ENCODE assay signal across 29 cellular contexts in the genomic region with DNA sequence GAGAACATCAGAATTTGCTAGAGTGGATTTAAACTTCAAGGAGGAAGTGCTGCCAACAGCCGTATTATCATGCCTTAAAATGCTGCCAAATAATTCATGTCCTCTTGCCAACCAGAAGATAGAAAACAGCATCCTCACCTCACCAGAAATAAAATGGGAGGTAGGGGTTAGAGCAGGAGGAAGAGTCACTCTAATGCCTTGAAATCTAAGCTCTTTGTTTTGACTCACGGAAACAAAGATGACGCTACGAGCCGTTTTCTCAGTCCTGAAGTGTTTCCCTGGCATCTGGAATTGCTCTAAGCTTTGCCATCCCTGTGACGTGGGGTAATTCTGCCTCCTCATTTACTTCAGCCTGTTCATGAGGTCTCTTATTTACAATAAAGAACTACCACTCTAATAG.
DNase-seq lines count a peak whose midpoint lies in the region; ATAC-seq and TF ChIP-seq lines count a peak whose summit lies in the region.
"Had no signal": no experiment of that assay in that cellular context is flagged by ENCODE, and none has a peak within 500 bp of the region (broad histone marks: within the 10 kb centered on the region; RNA-seq: fewer than 3 reads in every experiment).

No MANE protein-coding gene starts in this region.

- H3K4me3 Mint-ChIP-seq in stimulated activated memory B cell treated with anti-CD40 and anti-IgM and Interleukin-4, amounts not matched to agents 10 μg/mL and 1 μg/mL and 100 μg/mL, for 72 hours: no peak overlapping the region
- no peak overlapping the region for H3K4me3 Mint-ChIP-seq in CD14-positive monocyte
- H3K4me3 Mint-ChIP-seq: activated naive CD8-positive, alpha-beta T cell treated with anti-CD3 and anti-CD28 coated beads, Interleukin-2, amount 50 U/mL, for 24 hours; activated T-cell treated with anti-CD3 and anti-CD28 coated beads, Interleukin-2, amount 50 U/mL, for 24 hours; B cell; GM23338; naive thymus-derived CD8-positive, alpha-beta T cell; T-helper 2 cell treated with Interferon-gamma antibody and Interleukin-4, amounts not matched to agents 5 μg/mL and 100 μg/mL, for 36 hours had no signal

- TF ChIP-seq EP300 in gastroesophageal sphincter (IDR thresholded peaks at IDR 0.05): no peak

- intact Hi-C loops in left cardiac atrium (cut with DNase I) (loop anchor here in 1 of 2 donors (10.0 kb wide), 1 partner anchor 285 kb away; a partner anchor contains a TSS), left ventricle myocardium inferior (cut with micrococcal nuclease) (loop anchor here (10.0 kb wide), 1 partner anchor 585 kb away; no protein-coding TSS in a partner anchor), gastrocnemius medialis (cut with DNase I; ENCODE audit: low total_unique reads) (loop anchor here (5.0 kb wide), 2 partner anchors 213 to 793 kb away; a partner anchor contains a TSS), CD14-positive monocyte (cut with micrococcal nuclease) (no loop called here), lower lobe of right lung (cut with DNase I) (loop anchor here (10.0 kb wide), 1 partner anchor 435 kb away; no protein-coding TSS in a partner anchor)

- TF ChIP-seq CTCF in left ventricle myocardium inferior (IDR thresholded peaks at IDR 0.05; ENCODE audit: borderline replicate concordance) (no peak), gastroesophageal sphincter (IDR thresholded peaks at IDR 0.05) (no peak), gastrocnemius medialis (IDR thresholded peaks at IDR 0.05 in 4 of 5, conservative IDR thresholded peaks at IDR 0.05 in 1 of 5) (no peak), CD14-positive monocyte (IDR thresholded peaks at IDR 0.05) (no peak), lower lobe of right lung (IDR thresholded peaks at IDR 0.05) (no peak)

- H3K9me3 Mint-ChIP-seq in stimulated activated memory B cell treated with anti-CD40 and anti-IgM and Interleukin-4, amounts not matched to agents 10 μg/mL and 1 μg/mL and 100 μg/mL, for 72 hours: no peaks in the 10 kb centered on the region
- peaks cover 0 to 3% (median 0%) of the 10 kb centered on the region in 7 donors for H3K9me3 Mint-ChIP-seq in CD14-positive monocyte
- H3K9me3 Mint-ChIP-seq: activated naive CD8-positive, alpha-beta T cell treated with anti-CD3 and anti-CD28 coated beads, Interleukin-2, amount 50 U/mL, for 24 hours; activated T-cell treated with anti-CD3 and anti-CD28 coated beads, Interleukin-2, amount 50 U/mL, for 24 hours; GM23338; naive thymus-derived CD8-positive, alpha-beta T cell; T-helper 2 cell treated with Interferon-gamma antibody and Interleukin-4, amounts not matched to agents 5 μg/mL and 100 μg/mL, for 36 hours had no signal

- H3K36me3 ChIP-seq in left ventricle myocardium inferior (peaks cover 47% of the 10 kb centered on the region), gastroesophageal sphincter (peaks cover 0 to 59% of the 10 kb centered on the region in 2 donors), gastrocnemius medialis (peaks cover 0 to 18% of the 10 kb centered on the region in 2 donors), lower lobe of right lung (peaks cover 56% of the 10 kb centered on the region)

- peaks cover 10% of the 10 kb centered on the region for H3K36me3 Mint-ChIP-seq in stimulated activated memory B cell treated with anti-CD40 and anti-IgM and Interleukin-4, amounts not matched to agents 10 μg/mL and 1 μg/mL and 100 μg/mL, for 72 hours
- H3K36me3 Mint-ChIP-seq in CD14-positive monocyte: no peaks in the 10 kb centered on the region
- H3K36me3 Mint-ChIP-seq: naive thymus-derived CD8-positive, alpha-beta T cell had no signal

- DNase-seq in left cardiac atrium (no peak), left ventricle myocardium inferior (no peak), gastrocnemius medialis (peak; percentile 29 to 35), CD14-positive monocyte (ENCODE audit: low spot score) (no peak), lower lobe of right lung (no peak)
- DNase-seq: activated CD4-positive, alpha-beta T cell treated with anti-CD3 and anti-CD28 coated beads for 4 hours; activated gamma-delta T cell; activated naive CD8-positive, alpha-beta T cell treated with anti-CD3 and anti-CD28 coated beads, Interleukin-2, amount 50 U/mL, for 24 hours; activated T-cell treated with anti-CD3 and anti-CD28 coated beads, Interleukin-2, amount 50 U/mL, for 24 hours; effector CD4-positive, alpha-beta T cell; hippocampal formation; naive thymus-derived CD8-positive, alpha-beta T cell; NCI-H2171; NCI-H524 treated with DMSO at 0.1 percent for 48 hours; PC-9; Right ventricle myocardium superior; spleen; testis had no signal

- no peak overlapping the region for H3K4me3 ChIP-seq in left ventricle myocardium inferior
- H3K4me3 ChIP-seq in gastroesophageal sphincter: no peak overlapping the region
- H3K4me3 ChIP-seq in gastrocnemius medialis: no peak overlapping the region
- no peak overlapping the region for H3K4me3 ChIP-seq in lower lobe of right lung
- H3K4me3 ChIP-seq: A549, GM23338, PC-9, spleen, testis, vagina had no signal

- H3K27ac ChIP-seq in left ventricle myocardium inferior (replicated peaks) (no peak overlapping the region), gastroesophageal sphincter (peak overlapping the region in 3 of 4 donors; percentile 10 to 67 (median 28)), gastrocnemius medialis (peak overlapping the region; percentile 73 to 81 (median 76)), lower lobe of right lung (no peak overlapping the region)
- H3K27ac ChIP-seq: A549, epithelial cell of prostate, PC-9, spleen, testis, vagina, VCaP had no signal

- H3K27me3 Mint-ChIP-seq in stimulated activated memory B cell treated with anti-CD40 and anti-IgM and Interleukin-4, amounts not matched to agents 10 μg/mL and 1 μg/mL and 100 μg/mL, for 72 hours: no peaks in the 10 kb centered on the region
- peaks cover 0 to 2% (median 0%) of the 10 kb centered on the region in 3 donors for H3K27me3 Mint-ChIP-seq in CD14-positive monocyte (ENCODE audit: low read depth in 3 of 3)
- H3K27me3 Mint-ChIP-seq: activated naive CD8-positive, alpha-beta T cell treated with anti-CD3 and anti-CD28 coated beads, Interleukin-2, amount 50 U/mL, for 24 hours; B cell had no signal

- no peaks in the 10 kb centered on the region for H3K4me1 ChIP-seq in left ventricle myocardium inferior
- H3K4me1 ChIP-seq in gastroesophageal sphincter: no peaks in the 10 kb centered on the region
- H3K4me1 ChIP-seq in gastrocnemius medialis: peaks cover 19 to 51% of the 10 kb centered on the region in 2 donors
- H3K4me1 ChIP-seq in lower lobe of right lung: no peaks in the 10 kb centered on the region
- H3K4me1 ChIP-seq: A549, testis, vagina had no signal

- H3K27ac Mint-ChIP-seq in stimulated activated memory B cell treated with anti-CD40 and anti-IgM and Interleukin-4, amounts not matched to agents 10 μg/mL and 1 μg/mL and 100 μg/mL, for 72 hours: no peak overlapping the region
- no peak overlapping the region for H3K27ac Mint-ChIP-seq in CD14-positive monocyte
- H3K27ac Mint-ChIP-seq: activated naive CD8-positive, alpha-beta T cell treated with anti-CD3 and anti-CD28 coated beads, Interleukin-2, amount 50 U/mL, for 24 hours; activated T-cell treated with anti-CD3 and anti-CD28 coated beads, Interleukin-2, amount 50 U/mL, for 24 hours; B cell; GM23338; naive thymus-derived CD8-positive, alpha-beta T cell; T-helper 2 cell treated with Interferon-gamma antibody and Interleukin-4, amounts not matched to agents 5 μg/mL and 100 μg/mL, for 36 hours had no signal

- ATAC-seq in left cardiac atrium (peak; percentile 38 to 72), gastroesophageal sphincter (no peak), gastrocnemius medialis (peak; percentile 81 to 89), HG02759 (IDR thresholded peaks at IDR 0.05; ENCODE audit: unreplicated experiment) (no peak), lower lobe of right lung (no peak)
- no peak for ATAC-seq in stimulated activated memory B cell treated with anti-CD40 and anti-IgM and Interleukin-4, amounts not matched to agents 10 μg/mL and 1 μg/mL and 100 μg/mL, for 72 hours
- ATAC-seq: A549; activated naive CD8-positive, alpha-beta T cell treated with anti-CD3 and anti-CD28 coated beads, Interleukin-2, amount 50 U/mL, for 24 hours; GM23338; left lobe of liver; naive thymus-derived CD8-positive, alpha-beta T cell had no signal

- no peak for TF ChIP-seq POLR2A in gastroesophageal sphincter (IDR thresholded peaks at IDR 0.05)
- no peak for TF ChIP-seq POLR2A in gastrocnemius medialis (IDR thresholded peaks at IDR 0.05)

- no peaks in the 10 kb centered on the region for H3K9me3 ChIP-seq in left ventricle myocardium inferior (replicated peaks)
- H3K9me3 ChIP-seq in gastroesophageal sphincter: no peaks in the 10 kb centered on the region
- no peaks in the 10 kb centered on the region for H3K9me3 ChIP-seq in gastrocnemius medialis
- H3K9me3 ChIP-seq in lower lobe of right lung: no peaks in the 10 kb centered on the region
- H3K9me3 ChIP-seq: A549, spleen, testis, vagina had no signal

- in situ Hi-C loops in gastrocnemius medialis (cut with MboI; ENCODE audit: low sequenced_read_pairs in 4 of 4): loop anchor here in 2 of 4 donors (10.0 kb wide), 1 partner anchor 285 kb away; a partner anchor contains a TSS

- H3K27me3 ChIP-seq in left ventricle myocardium inferior (ENCODE audit: low read depth): no peaks in the 10 kb centered on the region
- no peaks in the 10 kb centered on the region for H3K27me3 ChIP-seq in gastroesophageal sphincter
- H3K27me3 ChIP-seq in gastrocnemius medialis: no peaks in the 10 kb centered on the region
- no peaks in the 10 kb centered on the region for H3K27me3 ChIP-seq in lower lobe of right lung (ENCODE audit: low read depth)
- H3K27me3 ChIP-seq: spleen, testis, vagina had no signal

- no peaks in the 10 kb centered on the region for H3K4me1 Mint-ChIP-seq in stimulated activated memory B cell treated with anti-CD40 and anti-IgM and Interleukin-4, amounts not matched to agents 10 μg/mL and 1 μg/mL and 100 μg/mL, for 72 hours
- H3K4me1 Mint-ChIP-seq in CD14-positive monocyte: peaks cover 41% of the 10 kb centered on the region
- H3K4me1 Mint-ChIP-seq: activated naive CD8-positive, alpha-beta T cell treated with anti-CD3 and anti-CD28 coated beads, Interleukin-2, amount 50 U/mL, for 24 hours; B cell; GM23338; naive thymus-derived CD8-positive, alpha-beta T cell had no signal

- 22 to 29% methylated on average over 6 of the region's 6 CpGs for WGBS in gastroesophageal sphincter (ENCODE audit: low coverage in 1 of 2), 2 donors

Comparison
In these comparisons a context has a peak if more than half of its experiments do, and no peak if none do; other contexts are left out.
1. ATAC-seq: peak in left cardiac atrium (2 of 2) and gastrocnemius medialis (2 of 2); none in gastroesophageal sphincter (single experiment), stimulated activated memory B cell treated with anti-CD40 and anti-IgM and Interleukin-4, amounts not matched to agents 10 μg/mL and 1 μg/mL and 100 μg/mL, for 72 hours (single experiment), HG02759 (single experiment) and lower lobe of right lung (0 of 2).
2. DNase-seq: peak in gastrocnemius medialis (2 of 2); none in left cardiac atrium (single experiment), left ventricle myocardium inferior (single experiment), CD14-positive monocyte (single experiment) and lower lobe of right lung (single experiment).
3. H3K27ac ChIP-seq: peak in gastroesophageal sphincter (3 of 4) and gastrocnemius medialis (4 of 4); none in left ventricle myocardium inferior (single experiment) and lower lobe of right lung (single experiment).
4. intact Hi-C loops: an anchor here in left ventricle myocardium inferior (10.0 kb wide), gastrocnemius medialis (5.0 kb wide) and lower lobe of right lung (10.0 kb wide); none called in CD14-positive monocyte.